1 cellular context compared by ENCODE assay signal in the genomic region with DNA sequence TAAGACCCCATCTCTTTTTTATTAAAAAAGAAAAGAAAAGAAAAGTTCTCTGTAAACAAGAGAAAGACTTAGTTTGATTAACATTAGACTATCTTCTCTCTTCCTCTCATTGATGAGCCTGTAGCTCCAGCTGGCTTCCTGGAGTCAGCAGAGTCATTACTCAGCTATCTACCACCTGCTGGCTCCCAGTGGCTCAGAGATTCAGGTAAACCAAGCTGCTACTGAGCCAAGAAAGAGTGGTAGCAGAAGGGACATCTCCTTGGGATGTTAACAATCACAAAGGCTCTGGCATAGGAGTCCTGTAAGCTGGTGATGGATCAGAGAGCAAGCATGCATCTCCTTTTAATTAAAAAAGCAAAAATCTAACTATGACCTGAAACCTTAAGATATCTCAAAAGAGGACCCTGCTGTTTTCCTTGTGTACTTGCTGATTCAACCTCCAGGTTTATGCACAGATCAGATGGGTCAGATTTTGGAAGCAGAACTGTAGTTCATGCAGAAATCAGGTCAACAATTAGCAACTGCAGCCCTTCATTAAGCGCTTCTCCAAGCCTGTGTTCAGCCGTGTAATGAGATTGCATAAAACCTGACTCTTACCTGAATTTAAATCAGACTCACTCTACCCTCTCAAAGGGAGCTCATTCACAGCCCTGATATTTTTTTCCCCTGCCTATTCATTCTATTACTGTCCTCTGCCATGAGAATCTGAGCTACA.
TF ChIP-seq lines count a peak whose summit lies in the region.

No MANE protein-coding gene starts in this region.

TF ChIP-seq in H1, 55 proteins besides CTCF, POLR2A, EP300 and RAD21 (continued from another document):
- TF ChIP-seq, protein P1, sequence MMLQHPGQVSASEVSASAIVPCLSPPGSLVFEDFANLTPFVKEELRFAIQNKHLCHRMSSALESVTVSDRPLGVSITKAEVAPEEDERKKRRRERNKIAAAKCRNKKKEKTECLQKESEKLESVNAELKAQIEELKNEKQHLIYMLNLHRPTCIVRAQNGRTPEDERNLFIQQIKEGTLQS (IDR thresholded peaks at IDR 0.05; ENCODE audit: insufficient read depth, low read depth, low read length): no peak
- no peak for TF ChIP-seq SIRT6 (IDR thresholded peaks at IDR 0.05; ENCODE audit: low read length)
- no peak for TF ChIP-seq KDM1A (IDR thresholded peaks at IDR 0.05; ENCODE audit: borderline replicate concordance, low read length)
- TF ChIP-seq PHF8 (conservative IDR thresholded peaks at IDR 0.05; ENCODE audit: low read depth, low read length): no peak
- no peak for TF ChIP-seq SAP30 (IDR thresholded peaks at IDR 0.05; ENCODE audit: insufficient read depth, insufficient replicate concordance, low read length)
- TF ChIP-seq TBP (IDR thresholded peaks at IDR 0.05; ENCODE audit: low read depth, low read length): no peak
